1 cellular context compared by ENCODE assay signal in genomic region chr10:124353896-124354295, GRCh38.
TF ChIP-seq lines count a peak whose summit lies in the region.

No MANE protein-coding gene starts in this region.

TF ChIP-seq in GM23338, 12 proteins besides CTCF, POLR2A, EP300 and RAD21 (continued from another document):
- TF ChIP-seq ZNF462 (CRISPR knock-in tag; IDR thresholded peaks at IDR 0.05) (no peak), EZH2phosphoT487 (IDR thresholded peaks at IDR 0.05; ENCODE audit: unreplicated experiment) (no peak), EZH2 (IDR thresholded peaks at IDR 0.05; ENCODE audit: low read depth, unreplicated experiment) (no peak), ZNF331 (CRISPR knock-in tag; IDR thresholded peaks at IDR 0.05; ENCODE audit: low read depth) (no peak)
